1 cellular context compared by ENCODE assay signal in the genomic region with DNA sequence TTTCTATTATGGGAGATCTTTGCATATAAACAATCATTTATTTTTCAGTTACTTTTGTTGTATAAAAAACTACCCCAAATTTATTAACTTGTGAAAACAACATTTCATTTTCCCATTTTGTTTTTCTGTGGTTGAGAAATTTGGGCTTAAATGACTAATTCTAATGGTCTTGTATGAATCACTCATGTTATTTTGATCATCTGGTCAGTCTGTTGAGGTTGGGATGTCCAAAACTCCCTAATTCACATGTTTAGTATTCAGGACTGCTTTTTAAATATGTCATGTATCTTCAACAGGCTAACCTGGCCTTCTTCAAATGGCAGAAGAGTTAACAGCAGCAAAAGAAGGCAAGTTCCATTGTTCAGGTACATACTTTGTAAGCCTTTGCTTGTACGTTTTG.
A peak's percentile ranks its signal among the peaks of the same experiment; 100 is the strongest.
TF ChIP-seq lines count a peak whose summit lies in the region.

No MANE protein-coding gene starts in this region.

TF ChIP-seq in GM12878, 131 proteins besides CTCF, POLR2A, EP300 and RAD21 (continued from another document):
- TF ChIP-seq, protein P1, sequence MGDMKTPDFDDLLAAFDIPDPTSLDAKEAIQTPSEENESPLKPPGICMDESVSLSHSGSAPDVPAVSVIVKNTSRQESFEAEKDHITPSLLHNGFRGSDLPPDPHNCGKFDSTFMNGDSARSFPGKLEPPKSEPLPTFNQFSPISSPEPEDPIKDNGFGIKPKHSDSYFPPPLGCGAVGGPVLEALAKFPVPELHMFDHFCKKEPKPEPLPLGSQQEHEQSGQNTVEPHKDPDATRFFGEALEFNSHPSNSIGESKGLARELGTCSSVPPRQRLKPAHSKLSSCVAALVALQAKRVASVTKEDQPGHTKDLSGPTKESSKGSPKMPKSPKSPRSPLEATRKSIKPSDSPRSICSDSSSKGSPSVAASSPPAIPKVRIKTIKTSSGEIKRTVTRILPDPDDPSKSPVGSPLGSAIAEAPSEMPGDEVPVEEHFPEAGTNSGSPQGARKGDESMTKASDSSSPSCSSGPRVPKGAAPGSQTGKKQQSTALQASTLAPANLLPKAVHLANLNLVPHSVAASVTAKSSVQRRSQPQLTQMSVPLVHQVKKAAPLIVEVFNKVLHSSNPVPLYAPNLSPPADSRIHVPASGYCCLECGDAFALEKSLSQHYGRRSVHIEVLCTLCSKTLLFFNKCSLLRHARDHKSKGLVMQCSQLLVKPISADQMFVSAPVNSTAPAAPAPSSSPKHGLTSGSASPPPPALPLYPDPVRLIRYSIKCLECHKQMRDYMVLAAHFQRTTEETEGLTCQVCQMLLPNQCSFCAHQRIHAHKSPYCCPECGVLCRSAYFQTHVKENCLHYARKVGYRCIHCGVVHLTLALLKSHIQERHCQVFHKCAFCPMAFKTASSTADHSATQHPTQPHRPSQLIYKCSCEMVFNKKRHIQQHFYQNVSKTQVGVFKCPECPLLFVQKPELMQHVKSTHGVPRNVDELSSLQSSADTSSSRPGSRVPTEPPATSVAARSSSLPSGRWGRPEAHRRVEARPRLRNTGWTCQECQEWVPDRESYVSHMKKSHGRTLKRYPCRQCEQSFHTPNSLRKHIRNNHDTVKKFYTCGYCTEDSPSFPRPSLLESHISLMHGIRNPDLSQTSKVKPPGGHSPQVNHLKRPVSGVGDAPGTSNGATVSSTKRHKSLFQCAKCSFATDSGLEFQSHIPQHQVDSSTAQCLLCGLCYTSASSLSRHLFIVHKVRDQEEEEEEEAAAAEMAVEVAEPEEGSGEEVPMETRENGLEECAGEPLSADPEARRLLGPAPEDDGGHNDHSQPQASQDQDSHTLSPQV (IDR thresholded peaks at IDR 0.05) = no peak
- TF ChIP-seq, protein P2, sequence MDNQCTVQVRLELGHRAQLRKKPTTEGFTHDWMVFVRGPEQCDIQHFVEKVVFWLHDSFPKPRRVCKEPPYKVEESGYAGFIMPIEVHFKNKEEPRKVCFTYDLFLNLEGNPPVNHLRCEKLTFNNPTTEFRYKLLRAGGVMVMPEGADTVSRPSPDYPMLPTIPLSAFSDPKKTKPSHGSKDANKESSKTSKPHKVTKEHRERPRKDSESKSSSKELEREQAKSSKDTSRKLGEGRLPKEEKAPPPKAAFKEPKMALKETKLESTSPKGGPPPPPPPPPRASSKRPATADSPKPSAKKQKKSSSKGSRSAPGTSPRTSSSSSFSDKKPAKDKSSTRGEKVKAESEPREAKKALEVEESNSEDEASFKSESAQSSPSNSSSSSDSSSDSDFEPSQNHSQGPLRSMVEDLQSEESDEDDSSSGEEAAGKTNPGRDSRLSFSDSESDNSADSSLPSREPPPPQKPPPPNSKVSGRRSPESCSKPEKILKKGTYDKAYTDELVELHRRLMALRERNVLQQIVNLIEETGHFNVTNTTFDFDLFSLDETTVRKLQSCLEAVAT (IDR thresholded peaks at IDR 0.05) = no peak
- TF ChIP-seq, protein P3, sequence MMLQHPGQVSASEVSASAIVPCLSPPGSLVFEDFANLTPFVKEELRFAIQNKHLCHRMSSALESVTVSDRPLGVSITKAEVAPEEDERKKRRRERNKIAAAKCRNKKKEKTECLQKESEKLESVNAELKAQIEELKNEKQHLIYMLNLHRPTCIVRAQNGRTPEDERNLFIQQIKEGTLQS (IDR thresholded peaks at IDR 0.05; ENCODE audit: borderline replicate concordance, extremely low read depth, low read depth, low read length) = no peak
- TF ChIP-seq, protein P4, sequence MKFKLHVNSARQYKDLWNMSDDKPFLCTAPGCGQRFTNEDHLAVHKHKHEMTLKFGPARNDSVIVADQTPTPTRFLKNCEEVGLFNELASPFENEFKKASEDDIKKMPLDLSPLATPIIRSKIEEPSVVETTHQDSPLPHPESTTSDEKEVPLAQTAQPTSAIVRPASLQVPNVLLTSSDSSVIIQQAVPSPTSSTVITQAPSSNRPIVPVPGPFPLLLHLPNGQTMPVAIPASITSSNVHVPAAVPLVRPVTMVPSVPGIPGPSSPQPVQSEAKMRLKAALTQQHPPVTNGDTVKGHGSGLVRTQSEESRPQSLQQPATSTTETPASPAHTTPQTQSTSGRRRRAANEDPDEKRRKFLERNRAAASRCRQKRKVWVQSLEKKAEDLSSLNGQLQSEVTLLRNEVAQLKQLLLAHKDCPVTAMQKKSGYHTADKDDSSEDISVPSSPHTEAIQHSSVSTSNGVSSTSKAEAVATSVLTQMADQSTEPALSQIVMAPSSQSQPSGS (IDR thresholded peaks at IDR 0.05; ENCODE audit: low read length) = peak; percentile 95
- TF ChIP-seq IKZF2 (IDR thresholded peaks at IDR 0.05) (peak; percentile 77 to 81), BCL11A (IDR thresholded peaks at IDR 0.05; ENCODE audit: low read depth, low read length) (peak; percentile 77; the same call in 1 of the 2 replicates), ZNF24 (IDR thresholded peaks at IDR 0.05) (no peak), POLR2AphosphoS5 (IDR thresholded peaks at IDR 0.05; ENCODE audit: low read length) (no peak), CBX5 (IDR thresholded peaks at IDR 0.05; ENCODE audit: low read depth) (0 out of 2 replicates have a peak, but pooled peaks have one; percentile 42), MYB (IDR thresholded peaks at IDR 0.05; ENCODE audit: borderline replicate concordance, low read depth, low read length) (no peak), BMI1 (IDR thresholded peaks at IDR 0.05; ENCODE audit: borderline replicate concordance) (peak; percentile 60), MTA3 (IDR thresholded peaks at IDR 0.05; ENCODE audit: borderline replicate concordance, low read length) (peak; percentile 90), CREM (IDR thresholded peaks at IDR 0.05; ENCODE audit: low read depth) (peak; percentile 75; the same call in 1 of the 2 replicates), SREBF2 (IDR thresholded peaks at IDR 0.05; ENCODE audit: low read length) (no peak), EGR1 (IDR thresholded peaks at IDR 0.05; ENCODE audit: borderline replicate concordance in 1 of 2, low read depth in 2 of 2, low read length in 2 of 2) (no peak)
- TF ChIP-seq, protein P5, sequence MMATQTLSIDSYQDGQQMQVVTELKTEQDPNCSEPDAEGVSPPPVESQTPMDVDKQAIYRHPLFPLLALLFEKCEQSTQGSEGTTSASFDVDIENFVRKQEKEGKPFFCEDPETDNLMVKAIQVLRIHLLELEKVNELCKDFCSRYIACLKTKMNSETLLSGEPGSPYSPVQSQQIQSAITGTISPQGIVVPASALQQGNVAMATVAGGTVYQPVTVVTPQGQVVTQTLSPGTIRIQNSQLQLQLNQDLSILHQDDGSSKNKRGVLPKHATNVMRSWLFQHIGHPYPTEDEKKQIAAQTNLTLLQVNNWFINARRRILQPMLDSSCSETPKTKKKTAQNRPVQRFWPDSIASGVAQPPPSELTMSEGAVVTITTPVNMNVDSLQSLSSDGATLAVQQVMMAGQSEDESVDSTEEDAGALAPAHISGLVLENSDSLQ (IDR thresholded peaks at IDR 0.05) = no peak
- TF ChIP-seq, protein P6, sequence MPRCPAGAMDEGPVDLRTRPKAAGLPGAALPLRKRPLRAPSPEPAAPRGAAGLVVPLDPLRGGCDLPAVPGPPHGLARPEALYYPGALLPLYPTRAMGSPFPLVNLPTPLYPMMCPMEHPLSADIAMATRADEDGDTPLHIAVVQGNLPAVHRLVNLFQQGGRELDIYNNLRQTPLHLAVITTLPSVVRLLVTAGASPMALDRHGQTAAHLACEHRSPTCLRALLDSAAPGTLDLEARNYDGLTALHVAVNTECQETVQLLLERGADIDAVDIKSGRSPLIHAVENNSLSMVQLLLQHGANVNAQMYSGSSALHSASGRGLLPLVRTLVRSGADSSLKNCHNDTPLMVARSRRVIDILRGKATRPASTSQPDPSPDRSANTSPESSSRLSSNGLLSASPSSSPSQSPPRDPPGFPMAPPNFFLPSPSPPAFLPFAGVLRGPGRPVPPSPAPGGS (IDR thresholded peaks at IDR 0.05; ENCODE audit: borderline replicate concordance, insufficient read depth, low read depth, low read length, poor library complexity, severe bottlenecking) = peak; percentile 63
TF ChIP-seq in GM12878: peak in this region for 26.
